ENCODE assay signal across 14 cellular contexts in genomic region chr10:96413151-96413787, GRCh38. TPM values are rescaled to one million over a fixed set of nuclear protein-coding genes. Genes with fewer than 3 reads are reported as not detected.
A peak's percentile ranks its signal among the peaks of the same experiment; 100 is the strongest.
DNase-seq lines count a peak whose midpoint lies in the region; ATAC-seq, FAIRE-seq and TF ChIP-seq lines count a peak whose summit lies in the region.
"Had no signal": no experiment of that assay in that cellular context is flagged by ENCODE, and none has a peak within 500 bp of the region (broad histone marks: within the 10 kb centered on the region; RNA-seq: fewer than 3 reads in every experiment).

No MANE protein-coding gene starts in this region.

- H3K9me3 ChIP-seq in astrocyte (ENCODE audit: insufficient read depth, low read depth, low read length) (no peaks in the 10 kb centered on the region), MM.1S (replicated peaks; ENCODE audit: insufficient read depth, low read length) (no peaks in the 10 kb centered on the region)

- H2AFZ ChIP-seq in astrocyte (ENCODE audit: low read depth, low read length) = no peak overlapping the region
- H2AFZ ChIP-seq in MM.1S (ENCODE audit: low read length) = no peak overlapping the region

- H3K27me3 Mint-ChIP-seq in stimulated activated naive CD8-positive, alpha-beta T cell treated with anti-CD3 and anti-CD28 coated beads, Interleukin-15, amount 100 ng/mL, for 72 hours = peaks cover 12% of the 10 kb centered on the region
- H3K27me3 Mint-ChIP-seq in astrocyte (ENCODE audit: low read depth, unreplicated experiment) = peaks cover 8% of the 10 kb centered on the region

- DNase-seq in stimulated activated naive CD8-positive, alpha-beta T cell treated with anti-CD3 and anti-CD28 coated beads, Interleukin-15, Interleukin-2, amounts not matched to agents 100 U/mL and 50 U/mL, for 24 hours = peak; percentile 7
- DNase-seq in stimulated activated naive CD8-positive, alpha-beta T cell treated with anti-CD3 and anti-CD28 coated beads, Interleukin-15, amount 100 ng/mL, for 72 hours = no peak
- DNase-seq in astrocyte (ENCODE audit: low read depth) = no peak
- peak; percentile 40 for DNase-seq in left ventricle myocardium superior
- DNase-seq in MM.1S = no peak
- DNase-seq in SW480 (ENCODE audit: low spot score) = no peak
- no peak for DNase-seq in NCI-H1694 (lab: John Stamatoyannopoulos, UW)
- DNase-seq: activated CD4-positive, alpha-beta memory T cell treated with anti-CD3 and anti-CD28 coated beads for 36 hours; NCI-H2029 had no signal

- no peak for FAIRE-seq in astrocyte (lab: Jason Lieb, UNC)
- FAIRE-seq: G401.6 had no signal

- H3K27ac Mint-ChIP-seq in stimulated activated naive CD8-positive, alpha-beta T cell treated with anti-CD3 and anti-CD28 coated beads, Interleukin-15, amount 100 ng/mL, for 72 hours = no peak overlapping the region
- H3K27ac Mint-ChIP-seq in astrocyte (ENCODE audit: unreplicated experiment) = no peak overlapping the region
- H3K27ac Mint-ChIP-seq: activated CD4-positive, alpha-beta memory T cell treated with anti-CD3 and anti-CD28 coated beads for 36 hours; activated naive CD4-positive, alpha-beta T cell treated with anti-CD3 and anti-CD28 coated beads, Interleukin-2, amount 50 U/mL, for 24 hours; T-helper 1 cell treated with Interleukin-12 subunit alpha and Interleukin-12 subunit beta and Interleukin-4 antibody, amounts not matched to agents 30 μg/mL and 1 μg/mL, for 36 hours had no signal

- H3F3A ChIP-seq in MM.1S (ENCODE audit: insufficient read depth, low read length) = no peaks in the 10 kb centered on the region

- H3K4me3 ChIP-seq in astrocyte (ENCODE audit: insufficient read depth, low read depth, low read length) (no peak overlapping the region), MM.1S (ENCODE audit: low read length) (no peak overlapping the region)

- H3K79me2 ChIP-seq in astrocyte (ENCODE audit: insufficient read depth, low read length) (no peaks in the 10 kb centered on the region), MM.1S (ENCODE audit: low read length) (no peaks in the 10 kb centered on the region)

- no peaks in the 10 kb centered on the region for H4K20me1 ChIP-seq in astrocyte (ENCODE audit: insufficient read depth, low read length)
- no peaks in the 10 kb centered on the region for H4K20me1 ChIP-seq in MM.1S (ENCODE audit: insufficient read depth, low read length)

- H3K9ac ChIP-seq in astrocyte (ENCODE audit: low read length) = no peak overlapping the region
- H3K9ac ChIP-seq in MM.1S (ENCODE audit: low read length) = no peak overlapping the region

- H3K4me2 ChIP-seq in astrocyte (ENCODE audit: low read length) = no peak overlapping the region
- no peak overlapping the region for H3K4me2 ChIP-seq in MM.1S (ENCODE audit: low read depth, low read length)

- no peaks in the 10 kb centered on the region for H3K9me2 ChIP-seq in MM.1S (replicated peaks; ENCODE audit: insufficient read depth, low read length)

- H3K36me3 ChIP-seq in astrocyte (ENCODE audit: insufficient read depth, low read length) (no peaks in the 10 kb centered on the region), MM.1S (replicated peaks; ENCODE audit: insufficient read depth, low read length) (no peaks in the 10 kb centered on the region)

- TF ChIP-seq CTCF in astrocyte (IDR thresholded peaks at IDR 0.05; ENCODE audit: insufficient read depth, low read depth, low read length) (no peak), MM.1S (IDR thresholded peaks at IDR 0.05; ENCODE audit: low read length) (no peak)

- H3K9me3 Mint-ChIP-seq in stimulated activated naive CD8-positive, alpha-beta T cell treated with anti-CD3 and anti-CD28 coated beads, Interleukin-15, amount 100 ng/mL, for 72 hours = no peaks in the 10 kb centered on the region
- peaks cover 3% of the 10 kb centered on the region for H3K9me3 Mint-ChIP-seq in astrocyte (ENCODE audit: unreplicated experiment)
- H3K9me3 Mint-ChIP-seq: activated CD4-positive, alpha-beta memory T cell treated with anti-CD3 and anti-CD28 coated beads for 36 hours; activated naive CD4-positive, alpha-beta T cell treated with anti-CD3 and anti-CD28 coated beads, Interleukin-2, amount 50 U/mL, for 24 hours; T-helper 1 cell treated with Interleukin-12 subunit alpha and Interleukin-12 subunit beta and Interleukin-4 antibody, amounts not matched to agents 30 μg/mL and 1 μg/mL, for 36 hours had no signal

- no peaks in the 10 kb centered on the region for H3K4me1 Mint-ChIP-seq in stimulated activated naive CD8-positive, alpha-beta T cell treated with anti-CD3 and anti-CD28 coated beads, Interleukin-15, amount 100 ng/mL, for 72 hours
- peaks cover 2% of the 10 kb centered on the region for H3K4me1 Mint-ChIP-seq in astrocyte (ENCODE audit: low read depth, unreplicated experiment)
- H3K4me1 Mint-ChIP-seq: activated naive CD4-positive, alpha-beta T cell treated with anti-CD3 and anti-CD28 coated beads, Interleukin-2, amount 50 U/mL, for 24 hours had no signal

- H3K27me3 ChIP-seq in astrocyte (ENCODE audit: insufficient read depth, low read length) (peaks cover 10% of the 10 kb centered on the region), MM.1S (replicated peaks; ENCODE audit: insufficient read depth, low read length) (no peaks in the 10 kb centered on the region)

- H3K4me3 Mint-ChIP-seq in stimulated activated naive CD8-positive, alpha-beta T cell treated with anti-CD3 and anti-CD28 coated beads, Interleukin-15, amount 100 ng/mL, for 72 hours = no peak overlapping the region
- peak overlapping the region; percentile 1 for H3K4me3 Mint-ChIP-seq in astrocyte (ENCODE audit: unreplicated experiment)
- H3K4me3 Mint-ChIP-seq: activated CD4-positive, alpha-beta memory T cell treated with anti-CD3 and anti-CD28 coated beads for 36 hours; activated naive CD4-positive, alpha-beta T cell treated with anti-CD3 and anti-CD28 coated beads, Interleukin-2, amount 50 U/mL, for 24 hours; T-helper 1 cell treated with Interleukin-12 subunit alpha and Interleukin-12 subunit beta and Interleukin-4 antibody, amounts not matched to agents 30 μg/mL and 1 μg/mL, for 36 hours had no signal

- H3K36me3 Mint-ChIP-seq in astrocyte (ENCODE audit: low read depth, unreplicated experiment) = no peaks in the 10 kb centered on the region
- H3K36me3 Mint-ChIP-seq: activated CD4-positive, alpha-beta memory T cell treated with anti-CD3 and anti-CD28 coated beads for 36 hours; activated naive CD4-positive, alpha-beta T cell treated with anti-CD3 and anti-CD28 coated beads, Interleukin-2, amount 50 U/mL, for 24 hours had no signal

- intact Hi-C loops in left ventricle myocardium superior (cut with micrococcal nuclease) = no loop called here

- no peaks in the 10 kb centered on the region for H3K4me1 ChIP-seq in astrocyte (ENCODE audit: insufficient read depth, low read length)
- H3K4me1 ChIP-seq in MM.1S (ENCODE audit: low read length) = no peaks in the 10 kb centered on the region

- H3K27ac ChIP-seq in astrocyte (ENCODE audit: low read depth, low read length) (no peak overlapping the region), MM.1S (ENCODE audit: low read length) (no peak overlapping the region)

- ATAC-seq in stimulated activated naive CD8-positive, alpha-beta T cell treated with anti-CD3 and anti-CD28 coated beads, Interleukin-15, Interleukin-2, amounts not matched to agents 100 U/mL and 50 U/mL, for 24 hours = no peak
- no peak for ATAC-seq in stimulated activated naive CD8-positive, alpha-beta T cell treated with anti-CD3 and anti-CD28 coated beads, Interleukin-15, amount 100 ng/mL, for 72 hours
- ATAC-seq in left ventricle myocardium superior (peak; percentile 71), GM21367 (IDR thresholded peaks at IDR 0.05; ENCODE audit: unreplicated experiment) (no peak)
- ATAC-seq: left lobe of liver had no signal

RNA-seq across cellular contexts. Expression of gene OPALIN, which starts 54.5 kb away (rescaled TPM):
- not detected in 2 replicates for total RNA-seq in astrocyte
- total RNA-seq in left ventricle myocardium superior = not detected
- total RNA-seq: activated CD4-positive, alpha-beta memory T cell treated with anti-CD3 and anti-CD28 coated beads for 36 hours; left lobe of liver had no signal

Comparison
In these comparisons a context has a peak if more than half of its experiments do, and no peak if none do; other contexts are left out.
1. DNase-seq: peak in stimulated activated naive CD8-positive, alpha-beta T cell treated with anti-CD3 and anti-CD28 coated beads, Interleukin-15, Interleukin-2, amounts not matched to agents 100 U/mL and 50 U/mL, for 24 hours (single experiment) and left ventricle myocardium superior (single experiment); none in stimulated activated naive CD8-positive, alpha-beta T cell treated with anti-CD3 and anti-CD28 coated beads, Interleukin-15, amount 100 ng/mL, for 72 hours (0 of 2), astrocyte (single experiment), MM.1S (single experiment), SW480 (single experiment) and NCI-H1694 (single experiment).